1 cellular context compared by ENCODE assay signal in genomic region chr6:42118162-42119001, GRCh38.
TF ChIP-seq lines count a peak whose summit lies in the region.

No MANE protein-coding gene starts in this region.

TF ChIP-seq in HepG2, 621 proteins besides CTCF, POLR2A, EP300 and RAD21 (continued from another document and continues in another):
- TF ChIP-seq, protein P1, sequence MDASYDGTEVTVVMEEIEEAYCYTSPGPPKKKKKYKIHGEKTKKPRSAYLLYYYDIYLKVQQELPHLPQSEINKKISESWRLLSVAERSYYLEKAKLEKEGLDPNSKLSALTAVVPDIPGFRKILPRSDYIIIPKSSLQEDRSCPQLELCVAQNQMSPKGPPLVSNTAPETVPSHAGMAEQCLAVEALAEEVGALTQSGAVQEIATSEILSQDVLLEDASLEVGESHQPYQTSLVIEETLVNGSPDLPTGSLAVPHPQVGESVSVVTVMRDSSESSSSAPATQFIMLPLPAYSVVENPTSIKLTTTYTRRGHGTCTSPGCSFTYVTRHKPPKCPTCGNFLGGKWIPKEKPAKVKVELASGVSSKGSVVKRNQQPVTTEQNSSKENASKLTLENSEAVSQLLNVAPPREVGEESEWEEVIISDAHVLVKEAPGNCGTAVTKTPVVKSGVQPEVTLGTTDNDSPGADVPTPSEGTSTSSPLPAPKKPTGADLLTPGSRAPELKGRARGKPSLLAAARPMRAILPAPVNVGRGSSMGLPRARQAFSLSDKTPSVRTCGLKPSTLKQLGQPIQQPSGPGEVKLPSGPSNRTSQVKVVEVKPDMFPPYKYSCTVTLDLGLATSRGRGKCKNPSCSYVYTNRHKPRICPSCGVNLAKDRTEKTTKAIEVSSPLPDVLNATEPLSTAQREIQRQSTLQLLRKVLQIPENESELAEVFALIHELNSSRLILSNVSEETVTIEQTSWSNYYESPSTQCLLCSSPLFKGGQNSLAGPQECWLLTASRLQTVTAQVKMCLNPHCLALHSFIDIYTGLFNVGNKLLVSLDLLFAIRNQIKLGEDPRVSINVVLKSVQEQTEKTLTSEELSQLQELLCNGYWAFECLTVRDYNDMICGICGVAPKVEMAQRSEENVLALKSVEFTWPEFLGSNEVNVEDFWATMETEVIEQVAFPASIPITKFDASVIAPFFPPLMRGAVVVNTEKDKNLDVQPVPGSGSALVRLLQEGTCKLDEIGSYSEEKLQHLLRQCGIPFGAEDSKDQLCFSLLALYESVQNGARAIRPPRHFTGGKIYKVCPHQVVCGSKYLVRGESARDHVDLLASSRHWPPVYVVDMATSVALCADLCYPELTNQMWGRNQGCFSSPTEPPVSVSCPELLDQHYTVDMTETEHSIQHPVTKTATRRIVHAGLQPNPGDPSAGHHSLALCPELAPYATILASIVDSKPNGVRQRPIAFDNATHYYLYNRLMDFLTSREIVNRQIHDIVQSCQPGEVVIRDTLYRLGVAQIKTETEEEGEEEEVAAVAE (CRISPR knock-in tag; IDR thresholded peaks at IDR 0.05; ENCODE audit: borderline replicate concordance), result no peak
- TF ChIP-seq MZF1 (CRISPR knock-in tag; IDR thresholded peaks at IDR 0.05; ENCODE audit: borderline replicate concordance), result no peak
- no peak for TF ChIP-seq RFXANK (CRISPR knock-in tag; IDR thresholded peaks at IDR 0.05)
- TF ChIP-seq NONO (IDR thresholded peaks at IDR 0.05), result no peak
- TF ChIP-seq NONO (CRISPR knock-in tag; conservative IDR thresholded peaks at IDR 0.05), result no peak
- TF ChIP-seq HDAC1 (CRISPR knock-in tag; IDR thresholded peaks at IDR 0.05), result peak; percentile 66
- no peak for TF ChIP-seq DMTF1 (CRISPR knock-in tag; IDR thresholded peaks at IDR 0.05)
- TF ChIP-seq NR2F2 (IDR thresholded peaks at IDR 0.05; ENCODE audit: borderline replicate concordance, low read depth), result peak; percentile 30; the same call in 1 of the 2 replicates
- TF ChIP-seq ZSCAN21 (CRISPR knock-in tag; IDR thresholded peaks at IDR 0.05; ENCODE audit: borderline replicate concordance), result peak; percentile 69; the same call in 1 of the 2 replicates
- TF ChIP-seq, protein P2, sequence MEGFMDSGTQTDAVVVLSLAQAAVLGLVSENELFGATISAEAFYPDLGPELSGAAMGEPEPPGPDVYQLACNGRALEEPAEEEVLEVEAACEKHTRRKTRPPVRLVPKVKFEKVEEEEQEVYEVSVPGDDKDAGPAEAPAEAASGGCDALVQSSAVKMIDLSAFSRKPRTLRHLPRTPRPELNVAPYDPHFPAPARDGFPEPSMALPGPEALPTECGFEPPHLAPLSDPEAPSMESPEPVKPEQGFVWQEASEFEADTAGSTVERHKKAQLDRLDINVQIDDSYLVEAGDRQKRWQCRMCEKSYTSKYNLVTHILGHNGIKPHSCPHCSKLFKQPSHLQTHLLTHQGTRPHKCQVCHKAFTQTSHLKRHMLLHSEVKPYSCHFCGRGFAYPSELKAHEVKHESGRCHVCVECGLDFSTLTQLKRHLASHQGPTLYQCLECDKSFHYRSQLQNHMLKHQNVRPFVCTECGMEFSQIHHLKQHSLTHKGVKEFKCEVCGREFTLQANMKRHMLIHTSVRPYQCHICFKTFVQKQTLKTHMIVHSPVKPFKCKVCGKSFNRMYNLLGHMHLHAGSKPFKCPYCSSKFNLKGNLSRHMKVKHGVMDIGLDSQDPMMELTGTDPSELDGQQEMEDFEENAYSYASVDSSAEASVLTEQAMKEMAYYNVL (CRISPR knock-in tag; IDR thresholded peaks at IDR 0.05; ENCODE audit: borderline replicate concordance), result peak; percentile 73; the same call in 1 of the 2 replicates
- peak; percentile 59; the same call in 1 of the 2 replicates for TF ChIP-seq ZFY (CRISPR knock-in tag; IDR thresholded peaks at IDR 0.05)
- no peak for TF ChIP-seq BORCS8-MEF2B (CRISPR knock-in tag; IDR thresholded peaks at IDR 0.05)
- no peak for TF ChIP-seq MAFG (CRISPR knock-in tag; IDR thresholded peaks at IDR 0.05)
- TF ChIP-seq THAP7 (CRISPR knock-in tag; IDR thresholded peaks at IDR 0.05), result peak; percentile 90
- TF ChIP-seq, protein P3, sequence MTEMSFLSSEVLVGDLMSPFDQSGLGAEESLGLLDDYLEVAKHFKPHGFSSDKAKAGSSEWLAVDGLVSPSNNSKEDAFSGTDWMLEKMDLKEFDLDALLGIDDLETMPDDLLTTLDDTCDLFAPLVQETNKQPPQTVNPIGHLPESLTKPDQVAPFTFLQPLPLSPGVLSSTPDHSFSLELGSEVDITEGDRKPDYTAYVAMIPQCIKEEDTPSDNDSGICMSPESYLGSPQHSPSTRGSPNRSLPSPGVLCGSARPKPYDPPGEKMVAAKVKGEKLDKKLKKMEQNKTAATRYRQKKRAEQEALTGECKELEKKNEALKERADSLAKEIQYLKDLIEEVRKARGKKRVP (CRISPR knock-in tag; IDR thresholded peaks at IDR 0.05), result no peak
- TF ChIP-seq FOSL2 (CRISPR knock-in tag; IDR thresholded peaks at IDR 0.05), result peak; percentile 16; the same call in 1 of the 2 replicates
- TF ChIP-seq, protein P4, sequence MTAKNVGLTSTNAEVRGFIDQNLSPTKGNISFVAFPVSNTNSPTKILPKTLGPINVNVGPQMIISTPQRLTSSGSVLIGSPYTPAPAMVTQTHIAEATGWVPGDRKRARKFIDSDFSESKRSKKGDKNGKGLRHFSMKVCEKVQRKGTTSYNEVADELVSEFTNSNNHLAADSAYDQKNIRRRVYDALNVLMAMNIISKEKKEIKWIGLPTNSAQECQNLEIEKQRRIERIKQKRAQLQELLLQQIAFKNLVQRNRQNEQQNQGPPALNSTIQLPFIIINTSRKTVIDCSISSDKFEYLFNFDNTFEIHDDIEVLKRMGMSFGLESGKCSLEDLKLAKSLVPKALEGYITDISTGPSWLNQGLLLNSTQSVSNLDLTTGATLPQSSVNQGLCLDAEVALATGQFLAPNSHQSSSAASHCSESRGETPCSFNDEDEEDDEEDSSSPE (CRISPR knock-in tag; IDR thresholded peaks at IDR 0.05), result no peak
- no peak for TF ChIP-seq REXO4 (CRISPR knock-in tag; IDR thresholded peaks at IDR 0.05; ENCODE audit: borderline replicate concordance)
- TF ChIP-seq ZNF605 (CRISPR knock-in tag; IDR thresholded peaks at IDR 0.05), result no peak
- peak; percentile 87 for TF ChIP-seq XRCC5 (optimal IDR thresholded peaks at IDR 0.05; ENCODE audit: low read length)
- TF ChIP-seq, protein P5, sequence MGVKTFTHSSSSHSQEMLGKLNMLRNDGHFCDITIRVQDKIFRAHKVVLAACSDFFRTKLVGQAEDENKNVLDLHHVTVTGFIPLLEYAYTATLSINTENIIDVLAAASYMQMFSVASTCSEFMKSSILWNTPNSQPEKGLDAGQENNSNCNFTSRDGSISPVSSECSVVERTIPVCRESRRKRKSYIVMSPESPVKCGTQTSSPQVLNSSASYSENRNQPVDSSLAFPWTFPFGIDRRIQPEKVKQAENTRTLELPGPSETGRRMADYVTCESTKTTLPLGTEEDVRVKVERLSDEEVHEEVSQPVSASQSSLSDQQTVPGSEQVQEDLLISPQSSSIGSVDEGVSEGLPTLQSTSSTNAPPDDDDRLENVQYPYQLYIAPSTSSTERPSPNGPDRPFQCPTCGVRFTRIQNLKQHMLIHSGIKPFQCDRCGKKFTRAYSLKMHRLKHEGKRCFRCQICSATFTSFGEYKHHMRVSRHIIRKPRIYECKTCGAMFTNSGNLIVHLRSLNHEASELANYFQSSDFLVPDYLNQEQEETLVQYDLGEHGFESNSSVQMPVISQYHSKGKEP (CRISPR knock-in tag; IDR thresholded peaks at IDR 0.05), result no peak
- peak; percentile 29; the same call in 1 of the 2 replicates for TF ChIP-seq ZNF619 (CRISPR knock-in tag; IDR thresholded peaks at IDR 0.05)
- TF ChIP-seq ATAD3A (CRISPR knock-in tag; IDR thresholded peaks at IDR 0.05), result no peak
- peak; percentile 29; the same call in 1 of the 2 replicates for TF ChIP-seq ZNF205 (CRISPR knock-in tag; IDR thresholded peaks at IDR 0.05)
- no peak for TF ChIP-seq MXI1 (IDR thresholded peaks at IDR 0.05; ENCODE audit: borderline replicate concordance, low read depth, low read length)
- TF ChIP-seq ZNF839 (CRISPR knock-in tag; IDR thresholded peaks at IDR 0.05; ENCODE audit: borderline replicate concordance), result no peak
- TF ChIP-seq ARNT (IDR thresholded peaks at IDR 0.05), result no peak
- no peak for TF ChIP-seq E2F1 (CRISPR knock-in tag; IDR thresholded peaks at IDR 0.05)
- TF ChIP-seq ZSCAN9 (CRISPR knock-in tag; IDR thresholded peaks at IDR 0.05; ENCODE audit: borderline replicate concordance), result peak; percentile 46; the same call in 1 of the 2 replicates
- TF ChIP-seq TCF12 (IDR thresholded peaks at IDR 0.05), result no peak
- TF ChIP-seq TCF12 (CRISPR knock-in tag; IDR thresholded peaks at IDR 0.05), result no peak
- TF ChIP-seq, protein P6, sequence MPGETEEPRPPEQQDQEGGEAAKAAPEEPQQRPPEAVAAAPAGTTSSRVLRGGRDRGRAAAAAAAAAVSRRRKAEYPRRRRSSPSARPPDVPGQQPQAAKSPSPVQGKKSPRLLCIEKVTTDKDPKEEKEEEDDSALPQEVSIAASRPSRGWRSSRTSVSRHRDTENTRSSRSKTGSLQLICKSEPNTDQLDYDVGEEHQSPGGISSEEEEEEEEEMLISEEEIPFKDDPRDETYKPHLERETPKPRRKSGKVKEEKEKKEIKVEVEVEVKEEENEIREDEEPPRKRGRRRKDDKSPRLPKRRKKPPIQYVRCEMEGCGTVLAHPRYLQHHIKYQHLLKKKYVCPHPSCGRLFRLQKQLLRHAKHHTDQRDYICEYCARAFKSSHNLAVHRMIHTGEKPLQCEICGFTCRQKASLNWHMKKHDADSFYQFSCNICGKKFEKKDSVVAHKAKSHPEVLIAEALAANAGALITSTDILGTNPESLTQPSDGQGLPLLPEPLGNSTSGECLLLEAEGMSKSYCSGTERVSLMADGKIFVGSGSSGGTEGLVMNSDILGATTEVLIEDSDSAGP (CRISPR knock-in tag; IDR thresholded peaks at IDR 0.05; ENCODE audit: borderline replicate concordance), result peak; percentile 66
- no peak for TF ChIP-seq SOX13 (IDR thresholded peaks at IDR 0.05)
- peak in 1 of 2 experiments; percentile 25; a peak in 1 of 4 replicates for TF ChIP-seq SOX13 (CRISPR knock-in tag; conservative IDR thresholded peaks at IDR 0.05 in 1 of 2, IDR thresholded peaks at IDR 0.05 in 1 of 2)
- TF ChIP-seq KAT8 (CRISPR knock-in tag; IDR thresholded peaks at IDR 0.05), result 0 out of 2 replicates have a peak, but pooled peaks have one; percentile 47
- no peak for TF ChIP-seq ONECUT2 (CRISPR knock-in tag; IDR thresholded peaks at IDR 0.05)
- no peak for TF ChIP-seq FOXM1 (CRISPR knock-in tag; IDR thresholded peaks at IDR 0.05)
- peak; percentile 19; the same call in 1 of the 2 replicates for TF ChIP-seq SOX5 (CRISPR knock-in tag; IDR thresholded peaks at IDR 0.05; ENCODE audit: borderline replicate concordance)
- no peak for TF ChIP-seq ZNF850 (CRISPR knock-in tag; conservative IDR thresholded peaks at IDR 0.05)
- TF ChIP-seq ZFP62 (CRISPR knock-in tag; IDR thresholded peaks at IDR 0.05), result no peak
- TF ChIP-seq HDAC6 (IDR thresholded peaks at IDR 0.05; ENCODE audit: low read depth, low read length), result no peak
- TF ChIP-seq ZNF296 (CRISPR knock-in tag; conservative IDR thresholded peaks at IDR 0.05), result 0 out of 2 replicates have a peak, but pooled peaks have one; percentile 68
- TF ChIP-seq KLF9 (CRISPR knock-in tag; IDR thresholded peaks at IDR 0.05; ENCODE audit: low read depth), result no peak
- no peak for TF ChIP-seq E2F5 (CRISPR knock-in tag; conservative IDR thresholded peaks at IDR 0.05)
- TF ChIP-seq ZNF746 (CRISPR knock-in tag; IDR thresholded peaks at IDR 0.05), result no peak
- peak; percentile 22; the same call in 1 of the 2 replicates for TF ChIP-seq MYC (CRISPR knock-in tag; IDR thresholded peaks at IDR 0.05; ENCODE audit: borderline replicate concordance)
- TF ChIP-seq TRAFD1 (CRISPR knock-in tag; IDR thresholded peaks at IDR 0.05; ENCODE audit: borderline replicate concordance), result 0 out of 2 replicates have a peak, but pooled peaks have one; percentile 94
